Comparison of ENCODE assay signal across 1 cellular context in genomic region chr12:64943686-64944085, GRCh38.
TF ChIP-seq lines count a peak whose summit lies in the region.

No MANE protein-coding gene starts in this region.

TF ChIP-seq in GM12878, 131 proteins besides CTCF, POLR2A, EP300 and RAD21:
- TF ChIP-seq, protein P1, sequence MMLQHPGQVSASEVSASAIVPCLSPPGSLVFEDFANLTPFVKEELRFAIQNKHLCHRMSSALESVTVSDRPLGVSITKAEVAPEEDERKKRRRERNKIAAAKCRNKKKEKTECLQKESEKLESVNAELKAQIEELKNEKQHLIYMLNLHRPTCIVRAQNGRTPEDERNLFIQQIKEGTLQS (IDR thresholded peaks at IDR 0.05; ENCODE audit: borderline replicate concordance, extremely low read depth, low read depth, low read length), result no peak
- TF ChIP-seq FOXM1 (IDR thresholded peaks at IDR 0.05; ENCODE audit: low read depth, low read length), result peak; percentile 40; the same call in 1 of the 2 replicates
- TF ChIP-seq TARDBP (IDR thresholded peaks at IDR 0.05; ENCODE audit: borderline replicate concordance), result no peak
- TF ChIP-seq CREM (IDR thresholded peaks at IDR 0.05; ENCODE audit: low read depth), result no peak
- peak; percentile 94 for TF ChIP-seq RUNX3 (IDR thresholded peaks at IDR 0.05; ENCODE audit: low read length)
- no peak for TF ChIP-seq BCL11A (IDR thresholded peaks at IDR 0.05; ENCODE audit: low read depth, low read length)
- no peak for TF ChIP-seq PAX8 (IDR thresholded peaks at IDR 0.05)
- no peak for TF ChIP-seq CHD4 (IDR thresholded peaks at IDR 0.05)
- TF ChIP-seq IRF3 (IDR thresholded peaks at IDR 0.05), result no peak
- peak; percentile 64; the same call in 1 of the 2 replicates for TF ChIP-seq NFIC (IDR thresholded peaks at IDR 0.05; ENCODE audit: low read depth, low read length)
- TF ChIP-seq IRF5 (IDR thresholded peaks at IDR 0.05; ENCODE audit: borderline replicate concordance), result no peak
- no peak for TF ChIP-seq ZSCAN29 (IDR thresholded peaks at IDR 0.05)
- 0 out of 2 replicates have a peak, but pooled peaks have one; percentile 38 for TF ChIP-seq CBFB (IDR thresholded peaks at IDR 0.05; ENCODE audit: low read depth)
- TF ChIP-seq CBX3 (IDR thresholded peaks at IDR 0.05; ENCODE audit: borderline replicate concordance, low read depth), result no peak
- peak; percentile 31; the same call in 1 of the 2 replicates for TF ChIP-seq TCF3 (IDR thresholded peaks at IDR 0.05; ENCODE audit: borderline replicate concordance, insufficient read depth, low read depth, low read length)
- TF ChIP-seq ZNF207 (IDR thresholded peaks at IDR 0.05; ENCODE audit: borderline replicate concordance), result no peak
